In the genomic region with DNA sequence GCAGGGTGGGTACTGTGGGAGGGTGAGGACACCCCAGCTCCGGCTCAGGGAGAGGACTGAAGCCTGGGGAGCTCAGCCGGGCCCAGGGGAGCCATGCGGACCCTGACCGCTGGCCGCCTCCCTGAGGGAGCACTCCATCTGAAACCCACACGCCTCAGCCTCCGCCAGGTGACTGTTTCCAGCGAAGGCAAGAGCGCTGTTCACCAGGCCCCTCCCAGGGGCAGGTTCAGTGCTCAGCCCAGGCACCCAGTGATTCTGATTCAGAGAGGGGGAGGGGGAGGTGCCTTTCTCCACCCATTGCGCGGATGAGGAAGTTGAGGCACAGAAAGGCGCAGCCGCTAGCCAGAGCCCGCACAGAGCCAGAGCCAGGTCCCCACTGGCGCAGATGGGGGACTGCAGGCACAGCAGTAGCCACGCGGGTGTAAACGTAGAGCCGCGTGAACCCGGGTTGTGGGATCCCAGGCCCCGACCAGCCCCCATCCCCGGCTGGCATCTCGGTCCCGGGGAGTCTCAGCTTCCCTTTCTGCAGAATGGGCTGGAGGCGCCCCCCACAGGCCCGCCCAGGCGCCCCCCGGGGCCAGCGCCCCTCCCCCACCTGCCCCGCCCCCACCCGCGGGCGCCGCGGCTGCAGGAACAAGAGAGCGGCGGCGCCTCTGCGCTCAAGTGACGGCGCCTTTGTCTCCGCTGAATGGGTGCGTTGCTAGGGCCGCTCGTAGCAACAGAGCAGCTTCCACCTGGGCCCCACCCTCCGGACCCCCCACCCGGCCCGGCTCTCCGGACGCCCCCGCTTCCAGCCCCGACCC, we compare ENCODE assay signal across 12 cellular contexts. TPM values are rescaled to one million over a fixed set of nuclear protein-coding genes. Genes with fewer than 3 reads are reported as not detected.
DNase-seq lines count a peak whose midpoint lies in the region; ATAC-seq, FAIRE-seq and TF ChIP-seq lines count a peak whose summit lies in the region.
"Had no signal": no experiment of that assay in that cellular context is flagged by ENCODE, and none has a peak within 500 bp of the region (broad histone marks: within the 10 kb centered on the region; RNA-seq: fewer than 3 reads in every experiment).

No MANE protein-coding gene starts in this region.

- intact Hi-C loops in heart right ventricle (cut with DNase I), result no loop called here
- intact Hi-C loops in left cardiac atrium (cut with DNase I), result no loop called here
- intact Hi-C loops in right cardiac atrium (cut with DNase I), result loop anchor here in 1 of 4 donors (5.0 kb wide), 1 partner anchor 55 kb away; no protein-coding TSS in a partner anchor

- no peak overlapping the region for H3K27ac ChIP-seq in heart right ventricle
- H3K27ac ChIP-seq in right cardiac atrium (ENCODE audit: low read length), result no peak overlapping the region
- H3K27ac ChIP-seq in small intestine (ENCODE audit: low read depth in 1 of 2, low read length in 1 of 2), result no peak overlapping the region

- H3K4me3 ChIP-seq in heart right ventricle, result peak overlapping the region in 7 of 10 donors; percentile 17 to 30 (median 22)
- H3K4me3 ChIP-seq in right cardiac atrium (ENCODE audit: low read length), result peak overlapping the region; percentile 32
- no peak overlapping the region for H3K4me3 ChIP-seq in small intestine (ENCODE audit: low read depth in 1 of 2, low read length in 2 of 2)

- H3K9me3 ChIP-seq in heart right ventricle (no peaks in the 10 kb centered on the region), right cardiac atrium (ENCODE audit: control insufficient read depth, low read length) (no peaks in the 10 kb centered on the region), small intestine (ENCODE audit: control insufficient read depth, low read depth) (no peaks in the 10 kb centered on the region)

- H3K27me3 ChIP-seq in heart right ventricle, result peaks cover 20 to 78% (median 71%) of the 10 kb centered on the region in 7 donors
- no peaks in the 10 kb centered on the region for H3K27me3 ChIP-seq in right cardiac atrium (ENCODE audit: control insufficient read depth, insufficient read depth)
- peaks cover 4 to 11% of the 10 kb centered on the region in 2 donors for H3K27me3 ChIP-seq in small intestine (ENCODE audit: control insufficient read depth in 2 of 2, insufficient read depth in 2 of 2, low read length in 2 of 2)

- TF ChIP-seq CTCF in heart right ventricle (IDR thresholded peaks at IDR 0.05), result no peak

- WGBS in heart right ventricle, 2 donors, result 13 to 14% methylated on average over 44 to 53 of the region's 53 CpGs
- 12% methylated on average over 53 of the region's 53 CpGs for WGBS in right cardiac atrium
- WGBS in small intestine, 3 donors, result 11 to 24% (median 14%) methylated on average over 29 to 53 of the region's 53 CpGs

- H3K4me1 ChIP-seq in heart right ventricle (peaks cover 0 to 12% (median 4%) of the 10 kb centered on the region in 9 donors), right cardiac atrium (ENCODE audit: control insufficient read depth, insufficient read depth, low read length) (no peaks in the 10 kb centered on the region), small intestine (ENCODE audit: control insufficient read depth in 2 of 2, insufficient read depth in 1 of 2, low read depth in 1 of 2, low read length in 1 of 2) (no peaks in the 10 kb centered on the region)

- no peak for ATAC-seq in heart right ventricle
- ATAC-seq in left cardiac atrium, result no peak
- ATAC-seq in right cardiac atrium, result no peak
- ATAC-seq in HG02571 (IDR thresholded peaks at IDR 0.05; ENCODE audit: unreplicated experiment), result no peak
- no peak for ATAC-seq in HG02884 (IDR thresholded peaks at IDR 0.05; ENCODE audit: unreplicated experiment)
- no peak for ATAC-seq in GM19035 (IDR thresholded peaks at IDR 0.05; ENCODE audit: unreplicated experiment)

- H3K36me3 ChIP-seq in heart right ventricle, result no peaks in the 10 kb centered on the region
- no peaks in the 10 kb centered on the region for H3K36me3 ChIP-seq in small intestine (ENCODE audit: control insufficient read depth in 2 of 2, insufficient read depth in 2 of 2, low read length in 2 of 2)

- no peak for FAIRE-seq in small intestine (lab: Jason Lieb, UNC)

- DNase-seq in heart right ventricle (no peak), left cardiac atrium (no peak), NCI-H69 (lab: John Stamatoyannopoulos, UW) (peak; percentile 86), right cardiac atrium (peak in 1 of 3 donors; percentile 49), small intestine (no peak)
- DNase-seq: activated gamma-delta T cell treated with Interleukin-2 at 50 U/mL for 16 hours, Calu3 had no signal

RNA-seq across cellular contexts. Expression of a gene that starts 27.2 kb away (rescaled TPM):
- total RNA-seq in heart right ventricle, result under 1 TPM in 1 of 10 donors, not detected in 9; 0.68 TPM
- polyA plus RNA-seq in heart right ventricle, result under 1 TPM in 1 of 2 donors, not detected in 1; 0.03 TPM
- total RNA-seq in left cardiac atrium, result not detected
- under 1 TPM in 2 of 4 donors, not detected in 2; 0.15 to 0.29 TPM for total RNA-seq in right cardiac atrium
- 0.05 TPM for polyA plus RNA-seq in right cardiac atrium
- not detected for polyA plus RNA-seq in small intestine
- total RNA-seq: Calu3, liver, skeletal muscle tissue had no signal
- polyA plus RNA-seq: liver had no signal

RNA-seq across cellular contexts. Expression of a gene that starts 29.8 kb away (rescaled TPM):
- not detected for total RNA-seq in heart right ventricle
- polyA plus RNA-seq in heart right ventricle, result under 1 TPM; 0.01 to 0.15 TPM
- not detected for total RNA-seq in left cardiac atrium
- total RNA-seq in right cardiac atrium, result not detected
- not detected for polyA plus RNA-seq in right cardiac atrium
- under 1 TPM; 0.01 to 0.27 (median 0.22) TPM for polyA plus RNA-seq in small intestine
- total RNA-seq: Calu3, liver, skeletal muscle tissue had no signal
- polyA plus RNA-seq: liver had no signal

Comparison
In these comparisons a context has a peak if more than half of its experiments do, and no peak if none do; other contexts are left out.
1. H3K4me3 ChIP-seq: peak in heart right ventricle (7 of 10) and right cardiac atrium (single experiment); none in small intestine (0 of 2).